Comparison of ENCODE assay signal across 25 cellular contexts in genomic region chr19:30105316-30105715, GRCh38.
DNase-seq lines count a peak whose midpoint lies in the region; ATAC-seq, FAIRE-seq and TF ChIP-seq lines count a peak whose summit lies in the region.
"Had no signal": no experiment of that assay in that cellular context is flagged by ENCODE, and none has a peak within 500 bp of the region (broad histone marks: within the 10 kb centered on the region; RNA-seq: fewer than 3 reads in every experiment).

No MANE protein-coding gene starts in this region.

- H3K4me3 ChIP-seq in kidney (ENCODE audit: low read length in 2 of 2) (no peak overlapping the region), uterus (no peak overlapping the region)
- H3K4me3 ChIP-seq: A549; BLaER1 treated with 17β-estradiol and CSF1 and Interleukin-3, amounts not matched to agents 10 nM and 100 nM; GM23338; HAP-1 had no signal

- TF ChIP-seq POLR2A in uterus (IDR thresholded peaks at IDR 0.05), result no peak

- intact Hi-C loops in kidney (cut with DNase I), result no loop called here
- intact Hi-C loops in uterus (cut with DNase I; ENCODE audit: low total_unique reads), result no loop called here

- H3K4me1 ChIP-seq in kidney (ENCODE audit: control insufficient read depth in 1 of 2, insufficient read depth in 1 of 2, low read depth in 1 of 2, low read length in 2 of 2), result no peaks in the 10 kb centered on the region
- no peaks in the 10 kb centered on the region for H3K4me1 ChIP-seq in uterus
- H3K4me1 ChIP-seq: A549; BE2C; BLaER1 treated with 17β-estradiol and CSF1 and Interleukin-3, amounts not matched to agents 10 nM and 100 nM; HAP-1 had no signal

- H3K27me3 ChIP-seq in uterus, result no peaks in the 10 kb centered on the region
- H3K27me3 ChIP-seq: BE2C; BLaER1 treated with 17β-estradiol and CSF1 and Interleukin-3, amounts not matched to agents 10 nM and 100 nM had no signal

- DNase-seq in kidney (peak; percentile 30), urothelium cell line (ENCODE audit: low spot score) (no peak), uterus (no peak), NCI-H526 (lab: John Stamatoyannopoulos, UW) (no peak), H4 (ENCODE audit: low spot score) (no peak)
- DNase-seq: 8988T; ACHN; AML-193; BE2C; CD4-positive, alpha-beta T cell; CD8-positive, alpha-beta memory T cell; DMS 273 treated with DMSO at 0.1 percent for 48 hours; DMS79; EL; GDM1; HFFc6 had no signal

- FAIRE-seq in kidney (lab: Jason Lieb, UNC), result no peak
- peak; percentile 32 for FAIRE-seq in urothelium cell line (lab: Jason Lieb, UNC)
- FAIRE-seq: D721Med, GM12891, H54 had no signal

- no peak for TF ChIP-seq CTCF in kidney (IDR thresholded peaks at IDR 0.05; ENCODE audit: borderline replicate concordance, extremely low read depth, insufficient read depth)
- no peak for TF ChIP-seq CTCF in uterus (IDR thresholded peaks at IDR 0.05)

- H3K27ac ChIP-seq in kidney (ENCODE audit: low read depth in 2 of 2, low read length in 2 of 2) (no peak overlapping the region), uterus (no peak overlapping the region)
- H3K27ac ChIP-seq: A549; BLaER1 treated with 17β-estradiol and CSF1 and Interleukin-3, amounts not matched to agents 10 nM and 100 nM had no signal

- H3K36me3 ChIP-seq in kidney (ENCODE audit: control insufficient read depth in 1 of 2, insufficient read depth in 2 of 2, low read length in 2 of 2) (no peaks in the 10 kb centered on the region), uterus (no peaks in the 10 kb centered on the region)
- H3K36me3 ChIP-seq: BE2C; BLaER1 treated with 17β-estradiol and CSF1 and Interleukin-3, amounts not matched to agents 10 nM and 100 nM; HAP-1 had no signal

- ATAC-seq in GM19463 (IDR thresholded peaks at IDR 0.05; ENCODE audit: unreplicated experiment) (peak; percentile 7), HG02759 (IDR thresholded peaks at IDR 0.05; ENCODE audit: unreplicated experiment) (peak; percentile 7)
- ATAC-seq: GM23338 had no signal

- no peak overlapping the region for H3K9ac ChIP-seq in kidney (ENCODE audit: low read length in 2 of 2)
- H3K9ac ChIP-seq: BLaER1 treated with 17β-estradiol and CSF1 and Interleukin-3, amounts not matched to agents 10 nM and 100 nM had no signal

- H3K9me3 ChIP-seq in kidney (ENCODE audit: control insufficient read depth in 1 of 2, low read length in 2 of 2), result no peaks in the 10 kb centered on the region
- no peaks in the 10 kb centered on the region for H3K9me3 ChIP-seq in uterus
- H3K9me3 ChIP-seq: A549; BE2C; BLaER1 treated with 17β-estradiol and CSF1 and Interleukin-3, amounts not matched to agents 10 nM and 100 nM; HAP-1 had no signal
